Comparison of ENCODE assay signal across 7 cellular contexts in genomic region chr16:67847064-67847861, GRCh38. TPM values are rescaled to one million over a fixed set of nuclear protein-coding genes. Genes with fewer than 3 reads are reported as not detected.
DNase-seq lines count a peak whose midpoint lies in the region; ATAC-seq and TF ChIP-seq lines count a peak whose summit lies in the region.

Gene CENPT, minus strand, starts transcription at chr16:67847693. Its CDS starts 13,834 bp downstream, at chr16:67833859.

- peak within 1 kb of the TSS; percentile 95 for H3K27ac Mint-ChIP-seq in endothelial cell (ENCODE audit: unreplicated experiment)

- peaks cover 40 to 52% (median 48%) of the 10 kb centered on the region in 4 donors for H3K4me1 ChIP-seq in transverse colon

- POLR2A ChIA-PET in GM10248 (lab: Yijun Ruan, JAX) = no interaction called here

- H3K36me3 ChIP-seq in transverse colon = no peaks in the 10 kb centered on the region

- H3K4me1 Mint-ChIP-seq in endothelial cell (ENCODE audit: unreplicated experiment) = peaks cover 29% of the 10 kb centered on the region

- CTCF ChIA-PET in GM10248 (lab: Yijun Ruan, JAX) = interaction anchor here (1.7 to 2.2 kb wide), 2 partner anchors 16 to 31 kb away, joined by 5 to 10 read pairs (median 5); no protein-coding TSS in a partner anchor

- H3K27ac ChIP-seq in transverse colon = peak within 1 kb of the TSS; percentile 94 to 98 (median 96)

- TF ChIP-seq CTCF in GM10248 (IDR thresholded peaks at IDR 0.05; ENCODE audit: control extremely low read depth, extremely low read depth, low read depth, missing control alignments) = no peak
- no peak for TF ChIP-seq CTCF in endothelial cell (IDR thresholded peaks at IDR 0.05; ENCODE audit: unreplicated experiment)
- no peak for TF ChIP-seq CTCF in transverse colon (IDR thresholded peaks at IDR 0.05)

- TF ChIP-seq EP300 in transverse colon (IDR thresholded peaks at IDR 0.05; ENCODE audit: low read depth) = no peak

- no peaks in the 10 kb centered on the region for H3K36me3 Mint-ChIP-seq in endothelial cell (ENCODE audit: low read depth, unreplicated experiment)

- no peaks in the 10 kb centered on the region for H3K9me3 Mint-ChIP-seq in endothelial cell (ENCODE audit: unreplicated experiment)

- no peaks in the 10 kb centered on the region for H3K27me3 ChIP-seq in transverse colon

- TF ChIP-seq POLR2A in transverse colon (IDR thresholded peaks at IDR 0.05) = peak; percentile 52

- H3K27me3 Mint-ChIP-seq in endothelial cell (ENCODE audit: unreplicated experiment) = peaks cover 8% of the 10 kb centered on the region

- peak within 1 kb of the TSS; percentile 71 to 99 (median 94) for H3K4me3 ChIP-seq in transverse colon

- H3K4me3 Mint-ChIP-seq in endothelial cell (ENCODE audit: unreplicated experiment) = peak within 1 kb of the TSS; percentile 97

- peak; percentile 80 for DNase-seq in GM10248 (ENCODE audit: extremely low spot score)
- DNase-seq in HK-2 (ENCODE audit: unreplicated experiment) = peak; percentile 73
- peak; percentile 47 for DNase-seq in UCSD-AML1 (lab: John Stamatoyannopoulos, UW; ENCODE audit: unreplicated experiment)
- peak; percentile 32 for DNase-seq in endothelial cell (ENCODE audit: low spot score)
- DNase-seq in midbrain (lab: John Stamatoyannopoulos, UW) = peak; percentile 81
- DNase-seq in transverse colon = peak; percentile 66

- intact Hi-C loops in transverse colon (cut with DNase I; ENCODE audit: low total_unique reads) = no loop called here

- H3K9me3 ChIP-seq in transverse colon = no peaks in the 10 kb centered on the region

- peak; percentile 40 for ATAC-seq in GM21390 (IDR thresholded peaks at IDR 0.05; ENCODE audit: unreplicated experiment)

- in situ Hi-C loops in transverse colon (cut with MboI; ENCODE audit: low pct_ligation_motif_present in 1 of 4, low pct_unique_long_range_greater_than_20kb in 1 of 4, low sequenced_read_pairs in 3 of 4) = no loop called here

- 0% methylated on average over 25 of the region's 62 CpGs; no CpG with 5 or more reads in 1 of the 2 donors for WGBS in transverse colon (ENCODE audit: low coverage in 1 of 2), 2 donors

RNA-seq across cellular contexts. Expression of gene CENPT, which starts in this region (rescaled TPM):
- total RNA-seq in endothelial cell (ENCODE audit: unreplicated experiment) (82.9 TPM), transverse colon (100 to 1,000 TPM in 2 of 4 donors, 10 to 100 TPM in 2; 58.2 to 248 (median 100) TPM)

Comparison
In these comparisons a context has a peak if more than half of its experiments do, and no peak if none do; other contexts are left out.
1. Peak in every context shown above with its lines: DNase-seq, ATAC-seq, H3K4me3 ChIP-seq and H3K27ac ChIP-seq.